In genomic region chr10:101032637-101033201, GRCh38 we compare ENCODE assay signal across 8 cellular contexts. TPM values are rescaled to one million over a fixed set of nuclear protein-coding genes. Genes with fewer than 3 reads are reported as not detected.
DNase-seq lines count a peak whose midpoint lies in the region; ATAC-seq, FAIRE-seq and TF ChIP-seq lines count a peak whose summit lies in the region.

No MANE protein-coding gene starts in this region.

- no peaks in the 10 kb centered on the region for H3K9me3 Mint-ChIP-seq in activated B cell treated with CpG ODN at 0.5 μM for 24 hours

- DNase-seq in ELF-1 (ENCODE audit: low read depth, low spot score): peak; percentile 73
- peak; percentile 39 for DNase-seq in Jurkat, Clone E6-1 (ENCODE audit: low read depth, low spot score)
- DNase-seq in activated B cell treated with CpG ODN at 0.5 μM for 24 hours: no peak
- peak; percentile 44 for DNase-seq in HepG2 (ENCODE audit: low spot score)
- peak; percentile 35 to 47 for DNase-seq in stimulated activated CD4-positive, alpha-beta T cell treated with anti-CD3 and anti-CD28 coated beads, Interleukin-2, amount 100 ng/mL, for 48 hours

- WGBS in HepG2 (ENCODE audit: low lambda C conversion rate): 6% methylated on average over 3 of the region's 6 CpGs

- H3K4me1 Mint-ChIP-seq in activated B cell treated with CpG ODN at 0.5 μM for 24 hours: peaks cover 20% of the 10 kb centered on the region

- H3K27me3 ChIP-seq in HepG2 (ENCODE audit: control insufficient read depth in 1 of 2, insufficient read depth in 2 of 2, low read length in 2 of 2): no peaks in the 10 kb centered on the region; a peak in 1 of 5 replicates

- H3K4me1 ChIP-seq in HepG2 (ENCODE audit: insufficient read depth, low read length): peaks cover 66% of the 10 kb centered on the region

- peak overlapping the region; percentile 96 for H3K4me2 ChIP-seq in HepG2 (ENCODE audit: low read depth, low read length)

- peak overlapping the region; percentile 72 for H3K27ac Mint-ChIP-seq in activated B cell treated with CpG ODN at 0.5 μM for 24 hours

- CTCF ChIA-PET in activated B cell treated with CpG ODN at 0.5 μM for 24 hours (lab: Charles Lee) (interaction anchor here (2.8 to 3.1 kb wide), 2 partner anchors 9 to 18 kb away, joined by 12 to 24 read pairs; no protein-coding TSS in a partner anchor), HepG2 (lab: Yijun Ruan, JAX; ENCODE audit: low intra/inter-chr PET ratio, low total read pairs) (no interaction called here)

- TF ChIP-seq POLR2A in HepG2 (IDR thresholded peaks at IDR 0.05; ENCODE audit: insufficient read depth in 1 of 2, low read depth in 2 of 2, low read length in 2 of 2): 0 out of 4 replicates have a peak, but pooled peaks of 1 of the 2 experiments have one; percentile 25

- H3K9ac ChIP-seq in HepG2 (ENCODE audit: insufficient read depth, low read depth, low read length): peak overlapping the region; percentile 77

- H3K9me3 ChIP-seq in HepG2 (ENCODE audit: low read length): no peaks in the 10 kb centered on the region

- no peak overlapping the region for H2AFZ ChIP-seq in HepG2 (ENCODE audit: low read length)

- no peaks in the 10 kb centered on the region for H3K79me2 ChIP-seq in HepG2 (ENCODE audit: insufficient read depth, low read length)

- in situ Hi-C loops in HepG2 (cut with HindIII; ENCODE audit: extremely low pct_ligation_motif_present, low pct_unique_long_range_greater_than_20kb): loop anchor here (5.0 kb wide), 1 partner anchor 35 kb away; no protein-coding TSS in a partner anchor

- H3K27me3 Mint-ChIP-seq in activated B cell treated with CpG ODN at 0.5 μM for 24 hours: peaks cover 16% of the 10 kb centered on the region

- H4K20me1 ChIP-seq in HepG2 (ENCODE audit: insufficient read depth, low read length): no peaks in the 10 kb centered on the region

- TF ChIP-seq EP300 in HepG2 (IDR thresholded peaks at IDR 0.05; ENCODE audit: low read depth in 2 of 2, low read length in 2 of 2) (no peak), HepG2 (CRISPR knock-in tag; IDR thresholded peaks at IDR 0.05; ENCODE audit: borderline replicate concordance) (no peak)

- H3K36me3 ChIP-seq in HepG2 (replicated peaks in 1 of 2; ENCODE audit: control insufficient read depth in 1 of 2, insufficient read depth in 2 of 2, low read length in 2 of 2): peaks cover 8 to 24% of the 10 kb centered on the region in 2 experiments; a peak in 3 of 5 replicates

- no peak for FAIRE-seq in HepG2 (lab: Jason Lieb, UNC)

- TF ChIP-seq CTCF in activated B cell treated with CpG ODN at 0.5 μM for 24 hours (IDR thresholded peaks at IDR 0.05) (no peak), HepG2 (CRISPR knock-in tag; IDR thresholded peaks at IDR 0.05) (no peak)

- H3K4me3 Mint-ChIP-seq in activated B cell treated with CpG ODN at 0.5 μM for 24 hours: peak overlapping the region; percentile 92

- H3K27ac ChIP-seq in cingulate gyrus (ENCODE audit: low read depth, low read length) (peak overlapping the region; percentile 98), HepG2 (ENCODE audit: extremely low read length, insufficient read depth, low read length) (peak overlapping the region; percentile 65)

- BruUV-seq in HepG2 (replicated peaks; lab: Mats Ljungman, UMichigan): no TSS peak

- intact Hi-C loops in activated B cell treated with CpG ODN at 0.5 μM for 24 hours (cut with micrococcal nuclease): loop anchor here (1.0 kb wide), 1 partner anchor 18 kb away; no protein-coding TSS in a partner anchor
- intact Hi-C loops in HepG2 (cut with micrococcal nuclease; ENCODE audit: unreplicated experiment): loop anchor here (5.0 kb wide), 1 partner anchor 35 kb away; no protein-coding TSS in a partner anchor

- peak overlapping the region; percentile 85 for H3K4me3 ChIP-seq in Jurkat, Clone E6-1 (ENCODE audit: low read length)
- peak overlapping the region; percentile 73 to 80 (median 74) for H3K4me3 ChIP-seq in HepG2 (replicated peaks in 1 of 3; ENCODE audit: insufficient read depth in 1 of 3, low read depth in 2 of 3, low read length in 3 of 3)

- H3K36me3 Mint-ChIP-seq in activated B cell treated with CpG ODN at 0.5 μM for 24 hours (ENCODE audit: low read depth): peaks cover 27% of the 10 kb centered on the region

- POLR2A ChIA-PET in activated B cell treated with CpG ODN at 0.5 μM for 24 hours (lab: Charles Lee) (interaction anchor here (0.9 to 2.5 kb wide), 5 partner anchors 9 to 37 kb away, joined by 3 to 18 read pairs (median 4); no protein-coding TSS in a partner anchor), HepG2 (lab: Yijun Ruan, JAX) (interaction anchor here (0.6 to 4.6 kb wide), 9 partner anchors 8 to 40 kb away, joined by 3 to 51 read pairs (median 13); partner anchors contain the start of genes KAZALD1 and LZTS2)

- TF ChIP-seq RAD21 in HepG2 (CRISPR knock-in tag; IDR thresholded peaks at IDR 0.05): no peak

- ATAC-seq in activated B cell treated with CpG ODN at 0.5 μM for 24 hours (ENCODE audit: low read depth) (peak; percentile 9), HepG2 (peak; percentile 16), GM19324 (IDR thresholded peaks at IDR 0.05; ENCODE audit: low FRiP score, unreplicated experiment) (no peak), HG02798 (IDR thresholded peaks at IDR 0.05; ENCODE audit: poor library complexity, unreplicated experiment) (no peak)

RNA-seq across cellular contexts. Expression of gene SFXN3, which starts 1.7 kb away (rescaled TPM):
- 19.6 TPM for polyA plus RNA-seq in Jurkat, Clone E6-1 (2012; ENCODE audit: insufficient read depth, insufficient read length)
- total RNA-seq in activated B cell treated with CpG ODN at 0.5 μM for 24 hours (9.5 and 9.8 TPM in 2 replicates), HepG2 (2016; rRNA removed; fragmentation: Illumina TruSeq; extraction: Trizol) (11.9 and 16.8 TPM in 2 replicates)
- total RNA-seq in HepG2 (2016; cell fraction: cytosol; rRNA removed; fragmentation: Illumina TruSeq; extraction: Trizol; ENCODE audit: low read depth): 2.4 and 4.1 TPM in 2 replicates
- total RNA-seq in HepG2 (2016; cell fraction: insoluble cytoplasmic fraction; rRNA removed; fragmentation: Illumina TruSeq; extraction: Trizol): 10.6 and 15.0 TPM in 2 replicates
- 9.3 and 10.0 TPM in 2 replicates for total RNA-seq in HepG2 (2016; cell fraction: membrane; rRNA removed; fragmentation: Illumina TruSeq; extraction: Trizol)
- 18.9 and 21.6 TPM in 2 replicates for total RNA-seq in HepG2 (2016; cell fraction: nucleus; rRNA removed; fragmentation: Illumina TruSeq; extraction: Trizol)
- 71.5 and 86.1 TPM in 2 replicates for polyA plus RNA-seq in HepG2 (2011; rRNA removed)
- polyA plus RNA-seq in HepG2 (2011; cell fraction: cytosol; rRNA removed): 38.5 and 39.6 TPM in 2 replicates
- 337 and 354 TPM in 2 replicates for polyA plus RNA-seq in HepG2 (2011; cell fraction: nucleus; rRNA removed)
- polyA plus RNA-seq in HepG2 (2012): 24.0 and 38.4 TPM in 2 replicates
- 3.0 and 4.5 TPM in 2 replicates for polyA plus RNA-seq in HepG2 (2016; cell fraction: cytosol; fragmentation: Illumina TruSeq; extraction: Trizol; ENCODE audit: low read depth)
- polyA plus RNA-seq in HepG2 (2016; cell fraction: insoluble cytoplasmic fraction; fragmentation: Illumina TruSeq; extraction: Trizol; ENCODE audit: low read depth): 14.7 and 15.8 TPM in 2 replicates
- polyA plus RNA-seq in HepG2 (2016; cell fraction: membrane; fragmentation: Illumina TruSeq; extraction: Trizol; ENCODE audit: low read depth): 9.2 and 10.1 TPM in 2 replicates
- polyA plus RNA-seq in HepG2 (2016; cell fraction: nucleus; fragmentation: Illumina TruSeq; extraction: Trizol; ENCODE audit: insufficient read depth, low read depth): 49.5 and 57.7 TPM in 2 replicates
- 78.6 and 219 TPM in 2 replicates for polyA minus RNA-seq in HepG2 (2011; rRNA and poly(A)+ RNA removed; ENCODE audit: low replicate concordance)
- polyA minus RNA-seq in HepG2 (2011; cell fraction: cytosol; rRNA and poly(A)+ RNA removed): 20.9 and 30.7 TPM in 2 replicates
- polyA minus RNA-seq in HepG2 (2011; cell fraction: nucleus; rRNA and poly(A)+ RNA removed): 46.2 and 58.2 TPM in 2 replicates

RNA-seq across cellular contexts. Expression of gene PDZD7, which starts 1.8 kb away (rescaled TPM):
- polyA plus RNA-seq in Jurkat, Clone E6-1 (2012; ENCODE audit: insufficient read depth, insufficient read length): 4.6 TPM
- total RNA-seq in activated B cell treated with CpG ODN at 0.5 μM for 24 hours (0.11 TPM in 1 of 2 replicates, not detected in the other), HepG2 (2016; rRNA removed; fragmentation: Illumina TruSeq; extraction: Trizol) (0.60 and 0.73 TPM in 2 replicates)
- total RNA-seq in HepG2 (2016; cell fraction: cytosol; rRNA removed; fragmentation: Illumina TruSeq; extraction: Trizol; ENCODE audit: low read depth): 0.51 and 0.62 TPM in 2 replicates
- total RNA-seq in HepG2 (2016; cell fraction: insoluble cytoplasmic fraction; rRNA removed; fragmentation: Illumina TruSeq; extraction: Trizol): 0.42 and 1.1 TPM in 2 replicates
- total RNA-seq in HepG2 (2016; cell fraction: membrane; rRNA removed; fragmentation: Illumina TruSeq; extraction: Trizol): 0.40 and 0.65 TPM in 2 replicates
- 1.1 and 1.3 TPM in 2 replicates for total RNA-seq in HepG2 (2016; cell fraction: nucleus; rRNA removed; fragmentation: Illumina TruSeq; extraction: Trizol)
- 0.58 and 0.78 TPM in 2 replicates for polyA plus RNA-seq in HepG2 (2011; rRNA removed)
- 0.42 TPM in 2 replicates for polyA plus RNA-seq in HepG2 (2011; cell fraction: cytosol; rRNA removed)
- 3.9 and 4.2 TPM in 2 replicates for polyA plus RNA-seq in HepG2 (2011; cell fraction: nucleus; rRNA removed)
- 1.4 and 1.9 TPM in 2 replicates for polyA plus RNA-seq in HepG2 (2012)
- 0.14 and 0.16 TPM in 2 replicates for polyA plus RNA-seq in HepG2 (2016; cell fraction: cytosol; fragmentation: Illumina TruSeq; extraction: Trizol; ENCODE audit: low read depth)
- 0.49 and 0.68 TPM in 2 replicates for polyA plus RNA-seq in HepG2 (2016; cell fraction: insoluble cytoplasmic fraction; fragmentation: Illumina TruSeq; extraction: Trizol; ENCODE audit: low read depth)
- polyA plus RNA-seq in HepG2 (2016; cell fraction: membrane; fragmentation: Illumina TruSeq; extraction: Trizol; ENCODE audit: low read depth): 0.29 and 0.30 TPM in 2 replicates
- 1.2 and 1.4 TPM in 2 replicates for polyA plus RNA-seq in HepG2 (2016; cell fraction: nucleus; fragmentation: Illumina TruSeq; extraction: Trizol; ENCODE audit: insufficient read depth, low read depth)
- 1.4 and 3.3 TPM in 2 replicates for polyA minus RNA-seq in HepG2 (2011; rRNA and poly(A)+ RNA removed; ENCODE audit: low replicate concordance)
- polyA minus RNA-seq in HepG2 (2011; cell fraction: cytosol; rRNA and poly(A)+ RNA removed): 0.49 TPM in 1 of 2 replicates, not detected in the other
- 1.2 and 1.3 TPM in 2 replicates for polyA minus RNA-seq in HepG2 (2011; cell fraction: nucleus; rRNA and poly(A)+ RNA removed)

RNA-seq across cellular contexts. Expression of gene KAZALD1, which starts 29.1 kb away (rescaled TPM):
- 9.6 TPM for polyA plus RNA-seq in Jurkat, Clone E6-1 (2012; ENCODE audit: insufficient read depth, insufficient read length)
- total RNA-seq in activated B cell treated with CpG ODN at 0.5 μM for 24 hours (0.58 TPM in 1 of 2 replicates, not detected in the other), HepG2 (2016; rRNA removed; fragmentation: Illumina TruSeq; extraction: Trizol) (18.0 and 27.7 TPM in 2 replicates)
- 8.5 and 8.9 TPM in 2 replicates for total RNA-seq in HepG2 (2016; cell fraction: cytosol; rRNA removed; fragmentation: Illumina TruSeq; extraction: Trizol; ENCODE audit: low read depth)
- total RNA-seq in HepG2 (2016; cell fraction: insoluble cytoplasmic fraction; rRNA removed; fragmentation: Illumina TruSeq; extraction: Trizol): 14.9 and 26.2 TPM in 2 replicates
- 21.1 and 23.2 TPM in 2 replicates for total RNA-seq in HepG2 (2016; cell fraction: membrane; rRNA removed; fragmentation: Illumina TruSeq; extraction: Trizol)
- total RNA-seq in HepG2 (2016; cell fraction: nucleus; rRNA removed; fragmentation: Illumina TruSeq; extraction: Trizol): 32.0 and 35.5 TPM in 2 replicates
- 16.7 and 16.8 TPM in 2 replicates for polyA plus RNA-seq in HepG2 (2011; rRNA removed)
- 12.0 and 21.9 TPM in 2 replicates for polyA plus RNA-seq in HepG2 (2011; cell fraction: cytosol; rRNA removed)
- polyA plus RNA-seq in HepG2 (2011; cell fraction: nucleus; rRNA removed): 46.9 and 60.7 TPM in 2 replicates
- 10.6 and 15.7 TPM in 2 replicates for polyA plus RNA-seq in HepG2 (2012)
- 6.1 and 8.0 TPM in 2 replicates for polyA plus RNA-seq in HepG2 (2016; cell fraction: cytosol; fragmentation: Illumina TruSeq; extraction: Trizol; ENCODE audit: low read depth)
- polyA plus RNA-seq in HepG2 (2016; cell fraction: insoluble cytoplasmic fraction; fragmentation: Illumina TruSeq; extraction: Trizol; ENCODE audit: low read depth): 14.9 and 20.6 TPM in 2 replicates
- polyA plus RNA-seq in HepG2 (2016; cell fraction: membrane; fragmentation: Illumina TruSeq; extraction: Trizol; ENCODE audit: low read depth): 16.2 and 17.5 TPM in 2 replicates
- 52.2 and 57.1 TPM in 2 replicates for polyA plus RNA-seq in HepG2 (2016; cell fraction: nucleus; fragmentation: Illumina TruSeq; extraction: Trizol; ENCODE audit: insufficient read depth, low read depth)
- 32.5 and 65.2 TPM in 2 replicates for polyA minus RNA-seq in HepG2 (2011; rRNA and poly(A)+ RNA removed; ENCODE audit: low replicate concordance)
- 8.6 and 15.6 TPM in 2 replicates for polyA minus RNA-seq in HepG2 (2011; cell fraction: cytosol; rRNA and poly(A)+ RNA removed)
- polyA minus RNA-seq in HepG2 (2011; cell fraction: nucleus; rRNA and poly(A)+ RNA removed): 36.6 and 46.4 TPM in 2 replicates

RNA-seq across cellular contexts. Expression of gene LZTS2, which starts 33.1 kb away (rescaled TPM):
- polyA plus RNA-seq in Jurkat, Clone E6-1 (2012; ENCODE audit: insufficient read depth, insufficient read length): 17.3 TPM
- total RNA-seq in activated B cell treated with CpG ODN at 0.5 μM for 24 hours (12.6 and 14.9 TPM in 2 replicates), HepG2 (2016; rRNA removed; fragmentation: Illumina TruSeq; extraction: Trizol) (60.7 and 65.6 TPM in 2 replicates)
- 18.8 and 19.1 TPM in 2 replicates for total RNA-seq in HepG2 (2016; cell fraction: cytosol; rRNA removed; fragmentation: Illumina TruSeq; extraction: Trizol; ENCODE audit: low read depth)
- 46.9 and 70.8 TPM in 2 replicates for total RNA-seq in HepG2 (2016; cell fraction: insoluble cytoplasmic fraction; rRNA removed; fragmentation: Illumina TruSeq; extraction: Trizol)
- total RNA-seq in HepG2 (2016; cell fraction: membrane; rRNA removed; fragmentation: Illumina TruSeq; extraction: Trizol): 50.4 and 56.7 TPM in 2 replicates
- total RNA-seq in HepG2 (2016; cell fraction: nucleus; rRNA removed; fragmentation: Illumina TruSeq; extraction: Trizol): 40.4 and 47.3 TPM in 2 replicates
- 43.6 and 59.7 TPM in 2 replicates for polyA plus RNA-seq in HepG2 (2011; rRNA removed)
- 25.3 and 50.1 TPM in 2 replicates for polyA plus RNA-seq in HepG2 (2011; cell fraction: cytosol; rRNA removed)
- polyA plus RNA-seq in HepG2 (2011; cell fraction: nucleus; rRNA removed): 161 and 196 TPM in 2 replicates
- 24.4 and 29.3 TPM in 2 replicates for polyA plus RNA-seq in HepG2 (2012)
- polyA plus RNA-seq in HepG2 (2016; cell fraction: cytosol; fragmentation: Illumina TruSeq; extraction: Trizol; ENCODE audit: low read depth): 14.3 and 15.4 TPM in 2 replicates
- polyA plus RNA-seq in HepG2 (2016; cell fraction: insoluble cytoplasmic fraction; fragmentation: Illumina TruSeq; extraction: Trizol; ENCODE audit: low read depth): 44.9 and 56.6 TPM in 2 replicates
- 34.1 and 38.8 TPM in 2 replicates for polyA plus RNA-seq in HepG2 (2016; cell fraction: membrane; fragmentation: Illumina TruSeq; extraction: Trizol; ENCODE audit: low read depth)
- polyA plus RNA-seq in HepG2 (2016; cell fraction: nucleus; fragmentation: Illumina TruSeq; extraction: Trizol; ENCODE audit: insufficient read depth, low read depth): 112 and 124 TPM in 2 replicates
- 19.0 and 76.7 TPM in 2 replicates for polyA minus RNA-seq in HepG2 (2011; rRNA and poly(A)+ RNA removed; ENCODE audit: low replicate concordance)
- polyA minus RNA-seq in HepG2 (2011; cell fraction: cytosol; rRNA and poly(A)+ RNA removed): 27.9 and 32.8 TPM in 2 replicates
- polyA minus RNA-seq in HepG2 (2011; cell fraction: nucleus; rRNA and poly(A)+ RNA removed): 19.3 and 19.8 TPM in 2 replicates

RNA-seq across cellular contexts. Expression of gene TWNK, which starts 45.4 kb away (rescaled TPM):
- polyA plus RNA-seq in Jurkat, Clone E6-1 (2012; ENCODE audit: insufficient read depth, insufficient read length): 20.6 TPM
- total RNA-seq in activated B cell treated with CpG ODN at 0.5 μM for 24 hours: 19.2 and 20.5 TPM in 2 replicates
- total RNA-seq in HepG2 (2016; rRNA removed; fragmentation: Illumina TruSeq; extraction: Trizol): 16.5 and 21.9 TPM in 2 replicates
- total RNA-seq in HepG2 (2016; cell fraction: cytosol; rRNA removed; fragmentation: Illumina TruSeq; extraction: Trizol; ENCODE audit: low read depth): 3.7 and 4.5 TPM in 2 replicates
- total RNA-seq in HepG2 (2016; cell fraction: insoluble cytoplasmic fraction; rRNA removed; fragmentation: Illumina TruSeq; extraction: Trizol): 18.6 and 19.4 TPM in 2 replicates
- total RNA-seq in HepG2 (2016; cell fraction: membrane; rRNA removed; fragmentation: Illumina TruSeq; extraction: Trizol): 11.4 and 11.5 TPM in 2 replicates
- total RNA-seq in HepG2 (2016; cell fraction: nucleus; rRNA removed; fragmentation: Illumina TruSeq; extraction: Trizol): 13.4 and 14.8 TPM in 2 replicates
- polyA plus RNA-seq in HepG2 (2011; rRNA removed): 10.7 and 14.1 TPM in 2 replicates
- 10.2 and 12.5 TPM in 2 replicates for polyA plus RNA-seq in HepG2 (2011; cell fraction: cytosol; rRNA removed)
- 17.6 and 19.3 TPM in 2 replicates for polyA plus RNA-seq in HepG2 (2011; cell fraction: nucleus; rRNA removed)
- polyA plus RNA-seq in HepG2 (2012): 16.5 and 20.2 TPM in 2 replicates
- polyA plus RNA-seq in HepG2 (2016; cell fraction: cytosol; fragmentation: Illumina TruSeq; extraction: Trizol; ENCODE audit: low read depth): 2.6 and 3.0 TPM in 2 replicates
- polyA plus RNA-seq in HepG2 (2016; cell fraction: insoluble cytoplasmic fraction; fragmentation: Illumina TruSeq; extraction: Trizol; ENCODE audit: low read depth): 22.1 and 23.7 TPM in 2 replicates
- 8.2 and 8.4 TPM in 2 replicates for polyA plus RNA-seq in HepG2 (2016; cell fraction: membrane; fragmentation: Illumina TruSeq; extraction: Trizol; ENCODE audit: low read depth)
- 39.8 and 46.5 TPM in 2 replicates for polyA plus RNA-seq in HepG2 (2016; cell fraction: nucleus; fragmentation: Illumina TruSeq; extraction: Trizol; ENCODE audit: insufficient read depth, low read depth)
- polyA minus RNA-seq in HepG2 (2011; rRNA and poly(A)+ RNA removed; ENCODE audit: low replicate concordance): 12.7 and 32.5 TPM in 2 replicates
- 4.7 and 5.5 TPM in 2 replicates for polyA minus RNA-seq in HepG2 (2011; cell fraction: cytosol; rRNA and poly(A)+ RNA removed)
- 14.2 and 14.9 TPM in 2 replicates for polyA minus RNA-seq in HepG2 (2011; cell fraction: nucleus; rRNA and poly(A)+ RNA removed)

Comparison
In these comparisons a context has a peak if more than half of its experiments do, and no peak if none do; other contexts are left out.
1. ATAC-seq: peak in activated B cell treated with CpG ODN at 0.5 μM for 24 hours (single experiment) and HepG2 (single experiment); none in GM19324 (single experiment) and HG02798 (single experiment).